Comparison of ENCODE assay signal across 22 cellular contexts in genomic region chrX:16103625-16104024, GRCh38. TPM values are rescaled to one million over a fixed set of nuclear protein-coding genes. Genes with fewer than 3 reads are reported as not detected.
"Had no signal": no experiment of that assay in that cellular context is flagged by ENCODE, and none has a peak within 500 bp of the region (broad histone marks: within the 10 kb centered on the region; RNA-seq: fewer than 3 reads in every experiment).

No MANE protein-coding gene starts in this region.

- H3K27me3 ChIP-seq: body of pancreas, cardiac muscle cell, uterus had no signal

- H3K27ac Mint-ChIP-seq: activated CD4-positive, alpha-beta memory T cell treated with anti-CD3 and anti-CD28 coated beads for 36 hours; activated naive CD8-positive, alpha-beta T cell treated with anti-CD3 and anti-CD28 coated beads, Interleukin-2, amount 50 U/mL, for 24 hours; activated T-cell treated with anti-CD3 and anti-CD28 coated beads, Interleukin-2, amount 50 U/mL, for 72 hours; naive thymus-derived CD8-positive, alpha-beta T cell; stimulated activated effector memory CD8-positive, alpha-beta T cell treated with anti-CD3 and anti-CD28 coated beads, Interleukin-12 subunit alpha, Interleukin-12 subunit beta, amount 100 ng/mL, for 72 hours had no signal

- H3K36me3 ChIP-seq: cardiac muscle cell, lower lobe of right lung, uterus had no signal

- H3K4me3 Mint-ChIP-seq: activated CD4-positive, alpha-beta memory T cell treated with anti-CD3 and anti-CD28 coated beads for 36 hours; activated naive CD8-positive, alpha-beta T cell treated with anti-CD3 and anti-CD28 coated beads, Interleukin-2, amount 50 U/mL, for 24 hours; activated T-cell treated with anti-CD3 and anti-CD28 coated beads, Interleukin-2, amount 50 U/mL, for 72 hours; naive thymus-derived CD8-positive, alpha-beta T cell; stimulated activated effector memory CD8-positive, alpha-beta T cell treated with anti-CD3 and anti-CD28 coated beads, Interleukin-12 subunit alpha, Interleukin-12 subunit beta, amount 100 ng/mL, for 72 hours had no signal

- H3K4me1 ChIP-seq: body of pancreas, lower lobe of right lung, uterus had no signal

- H3K36me3 Mint-ChIP-seq: activated CD4-positive, alpha-beta memory T cell treated with anti-CD3 and anti-CD28 coated beads for 36 hours; naive thymus-derived CD8-positive, alpha-beta T cell; stimulated activated effector memory CD8-positive, alpha-beta T cell treated with anti-CD3 and anti-CD28 coated beads, Interleukin-12 subunit alpha, Interleukin-12 subunit beta, amount 100 ng/mL, for 72 hours had no signal

- H3K4me3 ChIP-seq: body of pancreas, cardiac muscle cell, lower lobe of right lung, uterus had no signal

- FAIRE-seq: endometrium, small intestine had no signal

- ATAC-seq: activated naive CD8-positive, alpha-beta T cell treated with anti-CD3 and anti-CD28 coated beads, Interleukin-2, amount 50 U/mL, for 24 hours; activated T-cell treated with anti-CD3 and anti-CD28 coated beads, Interleukin-2, amount 50 U/mL, for 72 hours; body of pancreas; left lobe of liver; lower lobe of right lung; naive thymus-derived CD8-positive, alpha-beta T cell; sciatic nerve; stimulated activated effector memory CD8-positive, alpha-beta T cell treated with anti-CD3 and anti-CD28 coated beads, Interleukin-12 subunit alpha, Interleukin-12 subunit beta, amount 100 ng/mL, for 72 hours had no signal

- H3K27ac ChIP-seq: body of pancreas, cardiac muscle cell, lower lobe of right lung, uterus had no signal

- H3K9me3 Mint-ChIP-seq: activated CD4-positive, alpha-beta memory T cell treated with anti-CD3 and anti-CD28 coated beads for 36 hours; activated naive CD8-positive, alpha-beta T cell treated with anti-CD3 and anti-CD28 coated beads, Interleukin-2, amount 50 U/mL, for 24 hours; activated T-cell treated with anti-CD3 and anti-CD28 coated beads, Interleukin-2, amount 50 U/mL, for 72 hours; naive thymus-derived CD8-positive, alpha-beta T cell; stimulated activated effector memory CD8-positive, alpha-beta T cell treated with anti-CD3 and anti-CD28 coated beads, Interleukin-12 subunit alpha, Interleukin-12 subunit beta, amount 100 ng/mL, for 72 hours had no signal

- H3K4me1 Mint-ChIP-seq: activated naive CD8-positive, alpha-beta T cell treated with anti-CD3 and anti-CD28 coated beads, Interleukin-2, amount 50 U/mL, for 24 hours; stimulated activated effector memory CD8-positive, alpha-beta T cell treated with anti-CD3 and anti-CD28 coated beads, Interleukin-12 subunit alpha, Interleukin-12 subunit beta, amount 100 ng/mL, for 72 hours had no signal

- H3K9me3 ChIP-seq: body of pancreas, lower lobe of right lung, uterus had no signal

- DNase-seq: activated CD4-positive, alpha-beta memory T cell treated with anti-CD3 and anti-CD28 coated beads for 36 hours; activated CD4-positive, alpha-beta T cell treated with anti-CD3 and anti-CD28 coated beads for 4 hours; activated CD4-positive, CD25-positive, alpha-beta regulatory T cell; activated gamma-delta T cell; activated naive CD4-positive, alpha-beta T cell treated with anti-CD3 and anti-CD28 coated beads, Interleukin-2, amount 50 U/mL, for 16 hours; activated naive CD8-positive, alpha-beta T cell treated with anti-CD3 and anti-CD28 coated beads, Interleukin-2, amount 50 U/mL, for 24 hours; activated T-cell treated with anti-CD3 and anti-CD28 coated beads, Interleukin-2, amount 50 U/mL, for 72 hours; body of pancreas; foreskin fibroblast; lower lobe of right lung; naive thymus-derived CD8-positive, alpha-beta T cell; small intestine; stimulated activated CD4-positive, alpha-beta T cell treated with anti-CD3 and anti-CD28 coated beads, Interleukin-2, amount 100 ng/mL, for 24 hours; trophoblast cell; uterus had no signal

RNA-seq across cellular contexts. Expression of gene GRPR, which starts 19.7 kb away (rescaled TPM):
- total RNA-seq: activated CD4-positive, alpha-beta memory T cell treated with anti-CD3 and anti-CD28 coated beads for 36 hours; kidney epithelial cell; left lobe of liver; osteoblast had no signal
- polyA plus RNA-seq: naive thymus-derived CD8-positive, alpha-beta T cell had no signal
